ENCODE assay signal across 25 cellular contexts in genomic region chr15:23616536-23616935, GRCh38. TPM values are rescaled to one million over a fixed set of nuclear protein-coding genes. Genes with fewer than 3 reads are reported as not detected.
"Had no signal": no experiment of that assay in that cellular context is flagged by ENCODE, and none has a peak within 500 bp of the region (broad histone marks: within the 10 kb centered on the region; RNA-seq: fewer than 3 reads in every experiment).

No MANE protein-coding gene starts in this region.

- H3K27me3 ChIP-seq: breast epithelium, colonic mucosa, esophagus squamous epithelium, gastrocnemius medialis, neutrophil, ovary had no signal

- ATAC-seq: activated CD4-positive, alpha-beta T cell treated with anti-CD3 and anti-CD28 coated beads for 36 hours; activated T-cell treated with anti-CD3 and anti-CD28 coated beads, Interleukin-2, amount 50 U/mL, for 4 hours; gastrocnemius medialis; left cardiac atrium; natural killer cell treated with Interleukin-12 subunit alpha and Interleukin-12 subunit beta and Interleukin-15 and Interleukin-18, amount 100 ng/mL, for 72 hours; stimulated activated naive CD8-positive, alpha-beta T cell treated with anti-CD3 and anti-CD28 coated beads, Interleukin-15, Interleukin-2, amounts not matched to agents 100 U/mL and 50 U/mL, for 24 hours had no signal

- FAIRE-seq: islet of Langerhans had no signal

- H3K36me3 ChIP-seq: breast epithelium, colonic mucosa, esophagus squamous epithelium, gastrocnemius medialis, neutrophil, ovary, prostate gland had no signal

- H3K4me1 ChIP-seq: breast epithelium, colonic mucosa, esophagus squamous epithelium, gastrocnemius medialis, prostate gland had no signal

- H3K27ac ChIP-seq: breast epithelium, colonic mucosa, dorsolateral prefrontal cortex, esophagus squamous epithelium, gastrocnemius medialis, neutrophil, ovary, prostate gland had no signal

- H3K9me3 ChIP-seq: colonic mucosa, gastrocnemius medialis, neutrophil, ovary, prostate gland had no signal

- DNase-seq: activated B cell treated with CpG ODN at 0.5 μM for 24 hours; activated CD4-positive, alpha-beta T cell treated with anti-CD3 and anti-CD28 coated beads for 36 hours; activated CD4-positive, alpha-beta T cell treated with anti-CD3 and anti-CD28 coated beads, Interleukin-2, amount 50 U/mL, for 4 hours; activated CD8-positive, alpha-beta memory T cell treated with anti-CD3 and anti-CD28 coated beads, Interleukin-2, amount 50 U/mL, for 48 hours; activated naive CD4-positive, alpha-beta T cell treated with anti-CD3 and anti-CD28 coated beads for 36 hours; activated naive CD8-positive, alpha-beta T cell treated with anti-CD3 and anti-CD28 coated beads, Interleukin-2, amount 10 ng/mL, durations not matched to agents 7 days and 5 days; activated T-cell treated with anti-CD3 and anti-CD28 coated beads, Interleukin-2, amount 50 U/mL, for 4 hours; amniotic stem cell; colonic mucosa; dorsolateral prefrontal cortex; esophagus squamous epithelium; gastrocnemius medialis; hippocampal formation; left cardiac atrium; ovary; stimulated activated CD4-positive, alpha-beta T cell treated with anti-CD3 and anti-CD28 coated beads, Interleukin-12 subunit alpha, Interleukin-12 subunit beta, amount 100 ng/mL, for 4 hours; stimulated activated CD4-positive, alpha-beta T cell treated with anti-CD3 and anti-CD28 coated beads, Interleukin-4, amount 100 ng/mL, for 4 hours; stimulated activated naive CD8-positive, alpha-beta T cell treated with anti-CD3 and anti-CD28 coated beads, Interleukin-15, Interleukin-2, amounts not matched to agents 100 U/mL and 50 U/mL, for 24 hours; T-helper 9 cell had no signal

- H3K4me3 ChIP-seq: breast epithelium, colonic mucosa, dorsolateral prefrontal cortex, esophagus squamous epithelium, gastrocnemius medialis, ovary, prostate gland had no signal

RNA-seq across cellular contexts. Expression of gene MAGEL2, which starts 31.1 kb away (rescaled TPM):
- total RNA-seq: activated B cell treated with CpG ODN at 0.5 μM for 24 hours; activated CD4-positive, alpha-beta T cell treated with anti-CD3 and anti-CD28 coated beads for 36 hours; activated CD8-positive, alpha-beta memory T cell treated with anti-CD3 and anti-CD28 coated beads for 36 hours; activated naive CD4-positive, alpha-beta T cell treated with anti-CD3 and anti-CD28 coated beads for 36 hours; activated naive CD8-positive, alpha-beta T cell treated with anti-CD3 and anti-CD28 coated beads, Interleukin-2, amount 10 ng/mL, durations not matched to agents 7 days and 5 days; activated T-cell treated with anti-CD3 and anti-CD28 coated beads, Interleukin-2, amount 50 U/mL, for 4 hours; natural killer cell treated with Interleukin-12 subunit alpha and Interleukin-12 subunit beta and Interleukin-15 and Interleukin-18, amount 100 ng/mL, for 72 hours had no signal
